ENCODE assay signal across 12 cellular contexts in the genomic region with DNA sequence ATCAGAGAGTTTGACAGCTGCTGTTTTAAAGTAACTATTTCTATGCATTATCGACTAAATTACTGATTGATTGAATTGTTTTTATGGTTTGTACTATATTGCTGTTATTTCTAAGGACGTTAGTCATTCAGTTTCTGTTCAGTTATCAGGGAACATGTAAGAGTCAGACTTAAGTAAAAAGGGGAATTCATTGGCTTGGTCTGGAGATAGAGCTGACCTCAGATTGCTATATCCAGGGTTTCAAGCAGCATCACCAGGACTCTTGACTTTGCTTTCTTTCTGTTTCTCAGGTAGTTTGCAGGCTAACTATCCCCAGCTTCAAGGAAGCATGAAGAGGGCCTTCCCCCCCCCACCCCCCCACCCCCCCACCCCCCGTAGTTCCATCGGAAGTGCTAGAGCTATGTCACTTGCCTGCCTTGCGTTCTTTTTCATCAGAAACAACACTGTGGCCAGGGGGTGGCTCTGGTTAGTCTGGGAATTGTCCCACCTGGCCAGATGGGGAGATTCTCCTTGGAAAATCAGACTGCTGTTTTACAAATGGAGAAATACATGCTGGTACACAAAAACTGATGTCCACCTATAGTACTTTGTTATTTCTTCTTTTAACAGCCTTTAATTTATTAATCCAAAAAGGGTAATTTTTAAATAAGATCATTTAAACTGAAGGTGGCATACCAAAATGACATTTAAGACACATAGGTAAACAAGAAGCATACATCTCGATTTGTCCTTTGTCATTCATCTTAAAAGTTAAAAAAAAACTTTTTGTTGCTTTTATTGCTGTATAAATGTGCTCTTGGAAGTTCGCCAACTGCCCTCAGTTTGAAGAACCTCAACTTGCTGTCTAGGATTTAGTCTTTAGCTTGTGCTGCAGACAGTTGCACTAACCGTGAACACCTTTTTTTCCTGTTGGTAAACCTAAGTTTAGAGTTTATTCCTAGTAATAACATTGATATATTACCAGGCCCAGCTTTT. TPM values are rescaled to one million over a fixed set of nuclear protein-coding genes. Genes with fewer than 3 reads are reported as not detected.
DNase-seq lines count a peak whose midpoint lies in the region; ATAC-seq and TF ChIP-seq lines count a peak whose summit lies in the region.
"Had no signal": no experiment of that assay in that cellular context is flagged by ENCODE, and none has a peak within 500 bp of the region (broad histone marks: within the 10 kb centered on the region; RNA-seq: fewer than 3 reads in every experiment).

No MANE protein-coding gene starts in this region.

- TF ChIP-seq CTCF in fibroblast of pulmonary artery (IDR thresholded peaks at IDR 0.05; ENCODE audit: low read length, missing control alignments) (no peak), type B pancreatic cell (conservative IDR thresholded peaks at IDR 0.05) (no peak)

- peaks cover 51% of the 10 kb centered on the region for H3K4me1 ChIP-seq in HUES6 (ENCODE audit: control insufficient read depth, insufficient read depth, low read length)

- H3K27me3 Mint-ChIP-seq in type B pancreatic cell: no peaks in the 10 kb centered on the region

- ATAC-seq in activated naive CD4-positive, alpha-beta T cell treated with anti-CD3 and anti-CD28 coated beads, Interleukin-2, amount 50 U/mL, for 72 hours: peak; percentile 85 to 90
- no peak for ATAC-seq in GM21390 (IDR thresholded peaks at IDR 0.05; ENCODE audit: unreplicated experiment)
- no peak for ATAC-seq in HG03175 (IDR thresholded peaks at IDR 0.05; ENCODE audit: unreplicated experiment)

- H3K27ac ChIP-seq in HUES6 (ENCODE audit: low read depth, low read length): peak overlapping the region; percentile 60; the same call in 1 of the 2 replicates

- H3K9me3 Mint-ChIP-seq in activated naive CD4-positive, alpha-beta T cell treated with anti-CD3 and anti-CD28 coated beads, Interleukin-2, amount 50 U/mL, for 72 hours: no peaks in the 10 kb centered on the region
- no peaks in the 10 kb centered on the region for H3K9me3 Mint-ChIP-seq in type B pancreatic cell

- H3K36me3 ChIP-seq in HUES6 (ENCODE audit: control insufficient read depth, insufficient read depth, low read length): peaks cover 2% of the 10 kb centered on the region; the same call in 1 of the 2 replicates
- H3K36me3 ChIP-seq: adrenal gland had no signal

- peaks cover 7 to 8% of the 10 kb centered on the region in 2 donors for H3K36me3 Mint-ChIP-seq in activated naive CD4-positive, alpha-beta T cell treated with anti-CD3 and anti-CD28 coated beads, Interleukin-2, amount 50 U/mL, for 72 hours
- peaks cover 6% of the 10 kb centered on the region for H3K36me3 Mint-ChIP-seq in type B pancreatic cell

- peaks cover 55% of the 10 kb centered on the region for H3K4me1 Mint-ChIP-seq in type B pancreatic cell (ENCODE audit: unreplicated experiment)

- no peaks in the 10 kb centered on the region for H3K27me3 ChIP-seq in HUES6 (ENCODE audit: control insufficient read depth, insufficient read depth, low read length)
- H3K27me3 ChIP-seq: adrenal gland had no signal

- DNase-seq in activated naive CD4-positive, alpha-beta T cell treated with anti-CD3 and anti-CD28 coated beads, Interleukin-2, amount 50 U/mL, for 72 hours (ENCODE audit: low spot score in 2 of 2): no peak
- no peak for DNase-seq in activated naive CD4-positive, alpha-beta T cell treated with Interleukin-2 at 50 U/mL for 16 hours
- DNase-seq in fibroblast of pulmonary artery (ENCODE audit: low read depth) (peak; percentile 33), type B pancreatic cell (ENCODE audit: extremely low spot score, unreplicated experiment) (no peak), amygdala (lab: John Stamatoyannopoulos, UW) (no peak)
- DNase-seq: adrenal gland, MM.1S, retina, SW 1271 had no signal

- H3K4me3 ChIP-seq in HUES6 (ENCODE audit: low read depth, low read length): 0 out of 2 replicates have a peak overlapping the region, but pooled peaks have one; percentile 8
- no peak overlapping the region for H3K4me3 ChIP-seq in fibroblast of pulmonary artery (replicated peaks; ENCODE audit: low read depth, low read length)
- H3K4me3 ChIP-seq: adrenal gland had no signal

- no peak overlapping the region for H3K9ac ChIP-seq in HUES6 (ENCODE audit: low read length)

- peaks cover 7% of the 10 kb centered on the region; the same call in 1 of the 2 replicates for H3K9me3 ChIP-seq in HUES6 (ENCODE audit: control insufficient read depth, insufficient read depth, low read depth, low read length)
- H3K9me3 ChIP-seq: adrenal gland had no signal

- no peak overlapping the region for H3K4me3 Mint-ChIP-seq in type B pancreatic cell

- H3K27ac Mint-ChIP-seq in activated naive CD4-positive, alpha-beta T cell treated with anti-CD3 and anti-CD28 coated beads, Interleukin-2, amount 50 U/mL, for 72 hours: peak overlapping the region; percentile 19 to 58
- peak overlapping the region; percentile 48 for H3K27ac Mint-ChIP-seq in type B pancreatic cell

RNA-seq across cellular contexts. Expression of a gene that starts 9.4 kb away (rescaled TPM):
- total RNA-seq in activated naive CD4-positive, alpha-beta T cell treated with anti-CD3 and anti-CD28 coated beads, Interleukin-2, amount 50 U/mL, for 72 hours: 10 to 100 TPM; 86.7 to 90.0 TPM
- total RNA-seq in type B pancreatic cell (ENCODE audit: low replicate concordance): 106 and 123 TPM in 2 replicates

Comparison
In these comparisons a context has a peak if more than half of its experiments do, and no peak if none do; other contexts are left out.
1. ATAC-seq: peak in activated naive CD4-positive, alpha-beta T cell treated with anti-CD3 and anti-CD28 coated beads, Interleukin-2, amount 50 U/mL, for 72 hours (2 of 2); none in GM21390 (single experiment) and HG03175 (single experiment).